ENCODE assay signal across 14 cellular contexts in genomic region chr1:151905070-151905442, GRCh38. TPM values are rescaled to one million over a fixed set of nuclear protein-coding genes. Genes with fewer than 3 reads are reported as not detected.
DNase-seq lines count a peak whose midpoint lies in the region; ATAC-seq and TF ChIP-seq lines count a peak whose summit lies in the region.
"Had no signal": no experiment of that assay in that cellular context is flagged by ENCODE, and none has a peak within 500 bp of the region (broad histone marks: within the 10 kb centered on the region; RNA-seq: fewer than 3 reads in every experiment).

No MANE protein-coding gene starts in this region.

- peak; percentile 52 for ATAC-seq in activated CD8-positive, alpha-beta memory T cell treated with anti-CD3 and anti-CD28 coated beads, Interleukin-2, amount 10 ng/mL, durations not matched to agents 7 days and 5 days
- peak; percentile 21 for ATAC-seq in effector memory CD8-positive, alpha-beta T cell (replicated peaks)
- no peak for ATAC-seq in HG02973 (IDR thresholded peaks at IDR 0.05; ENCODE audit: unreplicated experiment)
- ATAC-seq: esophagus mucosa had no signal

- H3K36me3 Mint-ChIP-seq in activated CD8-positive, alpha-beta memory T cell treated with anti-CD3 and anti-CD28 coated beads, Interleukin-2, amount 10 ng/mL, durations not matched to agents 7 days and 5 days, result peaks cover 67% of the 10 kb centered on the region
- H3K36me3 Mint-ChIP-seq in effector memory CD8-positive, alpha-beta T cell (ENCODE audit: insufficient read depth), result peaks cover 5% of the 10 kb centered on the region
- peaks cover 48% of the 10 kb centered on the region for H3K36me3 Mint-ChIP-seq in progenitor cell of endocrine pancreas (ENCODE audit: insufficient read depth)

- H3K36me3 ChIP-seq in PC-9 (ENCODE audit: low read depth), result peaks cover 39% of the 10 kb centered on the region
- peaks cover 59% of the 10 kb centered on the region for H3K36me3 ChIP-seq in Karpas-422 (ENCODE audit: insufficient read depth, low read length)

- peaks cover 18% of the 10 kb centered on the region; the same call in 1 of the 2 replicates for H3F3A ChIP-seq in PC-9 (ENCODE audit: insufficient read depth, low read depth)

- no peaks in the 10 kb centered on the region for H4K20me1 ChIP-seq in PC-9 (ENCODE audit: insufficient read depth)
- H4K20me1 ChIP-seq in Karpas-422 (ENCODE audit: insufficient read depth, low read depth, low read length), result no peaks in the 10 kb centered on the region

- H3K27me3 ChIP-seq in PC-9 (ENCODE audit: insufficient read depth, low read depth), result no peaks in the 10 kb centered on the region
- H3K27me3 ChIP-seq in Karpas-422 (ENCODE audit: low read length), result no peaks in the 10 kb centered on the region
- H3K27me3 ChIP-seq: tibial artery had no signal

- peak overlapping the region; percentile 53 for H3K4me3 Mint-ChIP-seq in activated CD8-positive, alpha-beta memory T cell treated with anti-CD3 and anti-CD28 coated beads, Interleukin-2, amount 10 ng/mL, durations not matched to agents 7 days and 5 days
- peak overlapping the region; percentile 36 to 77 for H3K4me3 Mint-ChIP-seq in effector memory CD8-positive, alpha-beta T cell
- H3K4me3 Mint-ChIP-seq in progenitor cell of endocrine pancreas (ENCODE audit: low read depth), result no peak overlapping the region
- H3K4me3 Mint-ChIP-seq: activated B cell treated with CpG ODN at 0.5 μM for 24 hours had no signal

- peaks cover 82% of the 10 kb centered on the region for H3K79me2 ChIP-seq in PC-9 (ENCODE audit: low read depth)
- H3K79me2 ChIP-seq in Karpas-422 (ENCODE audit: low read length), result peaks cover 83% of the 10 kb centered on the region

- H3K4me3 ChIP-seq in PC-9 (no peak overlapping the region), Karpas-422 (ENCODE audit: low read length) (no peak overlapping the region)
- H3K4me3 ChIP-seq: tibial artery had no signal

- peak overlapping the region; percentile 36; the same call in 1 of the 2 replicates for H3K4me2 ChIP-seq in PC-9
- H3K4me2 ChIP-seq in Karpas-422 (ENCODE audit: low read depth, low read length, poor library complexity, severe bottlenecking), result no peak overlapping the region

- H3K4me1 ChIP-seq in PC-9 (replicated peaks; ENCODE audit: insufficient read depth) (peaks cover 24% of the 10 kb centered on the region), Karpas-422 (ENCODE audit: low read length) (peaks cover 9% of the 10 kb centered on the region)

- intact Hi-C loops in PC-9 (cut with micrococcal nuclease; ENCODE audit: unreplicated experiment), result loop anchor here (5.0 kb wide), 2 partner anchors 82 to 142 kb away; no protein-coding TSS in a partner anchor

- H3K9me3 ChIP-seq in PC-9 (ENCODE audit: insufficient read depth, low read depth), result peaks cover 36% of the 10 kb centered on the region
- H3K9me3 ChIP-seq in Karpas-422 (ENCODE audit: low read length), result peaks cover 33% of the 10 kb centered on the region

- CTCF ChIA-PET in PC-9 (lab: Charles Lee), result interaction anchor here (0.6 to 0.7 kb wide), 2 partner anchors 32 to 564 kb away, joined by 3 to 9 read pairs; no protein-coding TSS in a partner anchor
- CTCF ChIA-PET in activated CD8-positive, alpha-beta memory T cell treated with anti-CD3 and anti-CD28 coated beads, Interleukin-2, amount 10 ng/mL, durations not matched to agents 7 days and 5 days (lab: Charles Lee), result interaction anchor here (0.7 to 2.0 kb wide), 9 partner anchors 14 to 261 kb away, joined by 3 to 5 read pairs (median 3); no protein-coding TSS in a partner anchor

- BruUV-seq in PC-9 (replicated peaks; lab: Mats Ljungman, UMichigan), result no TSS peak

- H3K27ac Mint-ChIP-seq in activated CD8-positive, alpha-beta memory T cell treated with anti-CD3 and anti-CD28 coated beads, Interleukin-2, amount 10 ng/mL, durations not matched to agents 7 days and 5 days, result peak overlapping the region; percentile 94
- peak overlapping the region; percentile 63 to 94 for H3K27ac Mint-ChIP-seq in effector memory CD8-positive, alpha-beta T cell
- no peak overlapping the region for H3K27ac Mint-ChIP-seq in progenitor cell of endocrine pancreas
- H3K27ac Mint-ChIP-seq: activated B cell treated with CpG ODN at 0.5 μM for 24 hours had no signal

- no peak for DNase-seq in PC-9
- peak; percentile 80 for DNase-seq in activated CD8-positive, alpha-beta memory T cell treated with anti-CD3 and anti-CD28 coated beads, Interleukin-2, amount 10 ng/mL, durations not matched to agents 7 days and 5 days
- peak in 2 of 3 experiments; percentile 11 to 32 for DNase-seq in effector memory CD8-positive, alpha-beta T cell
- peak; percentile 68 for DNase-seq in stimulated activated CD4-positive, alpha-beta T cell treated with anti-CD3 and anti-CD28 coated beads, Interleukin-4, amount 100 ng/mL, for 24 hours
- DNase-seq in Karpas-422, result no peak
- DNase-seq in progenitor cell of endocrine pancreas (ENCODE audit: low spot score, unreplicated experiment), result no peak
- no peak for DNase-seq in LoVo (ENCODE audit: low spot score)
- DNase-seq: activated B cell treated with CpG ODN at 0.5 μM for 24 hours, NCI-H446 treated with DMSO at 0.1 percent for 48 hours, tibial artery had no signal

- H3K9ac ChIP-seq in Karpas-422 (ENCODE audit: low read length), result no peak overlapping the region

- POLR2A ChIA-PET in PC-9 (lab: Charles Lee; ENCODE audit: unreplicated experiment), result interaction anchor here (0.6 to 0.7 kb wide), 3 partner anchors 41 to 578 kb away, joined by 4 to 8 read pairs (median 6); partner anchors contain the start of gene PI4KB

- H3K4me1 Mint-ChIP-seq in activated CD8-positive, alpha-beta memory T cell treated with anti-CD3 and anti-CD28 coated beads, Interleukin-2, amount 10 ng/mL, durations not matched to agents 7 days and 5 days, result peaks cover 48% of the 10 kb centered on the region
- H3K4me1 Mint-ChIP-seq in effector memory CD8-positive, alpha-beta T cell (ENCODE audit: low read depth in 2 of 2), result peaks cover 32 to 37% of the 10 kb centered on the region in 2 donors
- peaks cover 8% of the 10 kb centered on the region for H3K4me1 Mint-ChIP-seq in progenitor cell of endocrine pancreas (ENCODE audit: low read depth)

- H3K9me2 ChIP-seq in PC-9 (ENCODE audit: insufficient read depth), result no peaks in the 10 kb centered on the region
- H3K9me2 ChIP-seq in Karpas-422 (replicated peaks; ENCODE audit: insufficient read depth, low read length), result no peaks in the 10 kb centered on the region

- H3K9me3 Mint-ChIP-seq in activated CD8-positive, alpha-beta memory T cell treated with anti-CD3 and anti-CD28 coated beads, Interleukin-2, amount 10 ng/mL, durations not matched to agents 7 days and 5 days (ENCODE audit: low read depth), result peaks cover 30% of the 10 kb centered on the region
- peaks cover 4 to 6% of the 10 kb centered on the region in 2 donors for H3K9me3 Mint-ChIP-seq in effector memory CD8-positive, alpha-beta T cell
- H3K9me3 Mint-ChIP-seq in progenitor cell of endocrine pancreas (ENCODE audit: low read depth), result peaks cover 23% of the 10 kb centered on the region

- no peak overlapping the region for H3K27ac ChIP-seq in PC-9
- H3K27ac ChIP-seq in Karpas-422 (ENCODE audit: low read length), result no peak overlapping the region
- H3K27ac ChIP-seq: tibial artery had no signal

- TF ChIP-seq CTCF in PC-9 (conservative IDR thresholded peaks at IDR 0.05), result no peak
- TF ChIP-seq CTCF in progenitor cell of endocrine pancreas (IDR thresholded peaks at IDR 0.05; ENCODE audit: unreplicated experiment), result no peak

- H2AFZ ChIP-seq in PC-9 (no peak overlapping the region), Karpas-422 (ENCODE audit: low read length) (no peak overlapping the region)

- no peaks in the 10 kb centered on the region for H3K27me3 Mint-ChIP-seq in activated CD8-positive, alpha-beta memory T cell treated with anti-CD3 and anti-CD28 coated beads, Interleukin-2, amount 10 ng/mL, durations not matched to agents 7 days and 5 days
- H3K27me3 Mint-ChIP-seq in effector memory CD8-positive, alpha-beta T cell, result no peaks in the 10 kb centered on the region
- H3K27me3 Mint-ChIP-seq in progenitor cell of endocrine pancreas, result no peaks in the 10 kb centered on the region
- H3K27me3 Mint-ChIP-seq: activated B cell treated with CpG ODN at 0.5 μM for 24 hours had no signal

RNA-seq across cellular contexts. Expression of gene THEM4, which starts 4.3 kb away (rescaled TPM):
- total RNA-seq in PC-9 (2021), result 24.1 and 41.4 TPM in 2 replicates
- total RNA-seq in activated CD8-positive, alpha-beta memory T cell treated with anti-CD3 and anti-CD28 coated beads, Interleukin-2, amount 10 ng/mL, durations not matched to agents 7 days and 5 days, result 10 to 100 TPM; 19.1 to 20.9 TPM
- total RNA-seq in Karpas-422 (2014; rRNA removed; shearing (Covaris generic); ENCODE audit: low replicate concordance), result 51.8 and 87.8 TPM in 2 replicates
- 17.3 and 21.5 TPM in 2 replicates for total RNA-seq in progenitor cell of endocrine pancreas

RNA-seq across cellular contexts. Expression of gene THEM5, which starts 51.5 kb away (rescaled TPM):
- total RNA-seq in PC-9 (2021), result not detected in 2 replicates
- not detected for total RNA-seq in activated CD8-positive, alpha-beta memory T cell treated with anti-CD3 and anti-CD28 coated beads, Interleukin-2, amount 10 ng/mL, durations not matched to agents 7 days and 5 days
- total RNA-seq in Karpas-422 (2014; rRNA removed; shearing (Covaris generic); ENCODE audit: low replicate concordance), result not detected in 2 replicates
- not detected in 2 replicates for total RNA-seq in progenitor cell of endocrine pancreas
- total RNA-seq: activated B cell treated with CpG ODN at 0.5 μM for 24 hours, Daoy, mucosa of gallbladder had no signal

Comparison
In these comparisons a context has a peak if more than half of its experiments do, and no peak if none do; other contexts are left out.
1. DNase-seq: peak in activated CD8-positive, alpha-beta memory T cell treated with anti-CD3 and anti-CD28 coated beads, Interleukin-2, amount 10 ng/mL, durations not matched to agents 7 days and 5 days (single experiment), effector memory CD8-positive, alpha-beta T cell (2 of 3) and stimulated activated CD4-positive, alpha-beta T cell treated with anti-CD3 and anti-CD28 coated beads, Interleukin-4, amount 100 ng/mL, for 24 hours (single experiment); none in PC-9 (0 of 2), Karpas-422 (single experiment), progenitor cell of endocrine pancreas (single experiment) and LoVo (single experiment).